ENCODE assay signal across 20 cellular contexts in the genomic region with DNA sequence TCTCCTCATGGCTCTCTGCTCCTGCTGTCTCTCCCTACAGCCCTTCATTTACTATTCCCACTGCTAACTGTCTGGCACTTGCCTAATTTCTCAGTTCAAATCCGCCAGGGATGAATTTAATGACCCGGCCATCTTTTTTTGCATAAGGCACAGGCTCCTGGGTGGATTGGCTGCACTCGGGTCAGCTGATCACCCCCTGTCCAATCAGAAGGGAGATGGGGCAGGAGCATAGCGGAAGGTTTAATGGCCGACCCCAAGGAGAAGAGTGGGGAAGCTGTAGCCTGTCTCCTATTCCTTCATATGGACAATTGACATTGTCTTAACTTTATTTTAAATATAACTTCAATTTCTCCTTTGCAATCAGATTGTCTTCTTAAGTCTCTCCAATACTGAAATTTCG. TPM values are rescaled to one million over a fixed set of nuclear protein-coding genes. Genes with fewer than 3 reads are reported as not detected.
DNase-seq lines count a peak whose midpoint lies in the region; TF ChIP-seq lines count a peak whose summit lies in the region.
"Had no signal": no experiment of that assay in that cellular context is flagged by ENCODE, and none has a peak within 500 bp of the region (broad histone marks: within the 10 kb centered on the region; RNA-seq: fewer than 3 reads in every experiment).

No MANE protein-coding gene starts in this region.

- BruUV-seq in OCI-LY7 (replicated peaks; lab: Mats Ljungman, UMichigan), result no TSS peak
- BruUV-seq in mammary epithelial cell (replicated peaks; lab: Mats Ljungman, UMichigan), result no TSS peak

- no CpG with 5 or more reads among the region's 6 CpGs for WGBS in neuronal stem cell (ENCODE audit: extremely low coverage in 2 of 2, insufficient read length in 2 of 2, insufficient replicate concordance in 1 of 2), 2 donors
- WGBS in mammary epithelial cell (ENCODE audit: low coverage, missing lambda C conversion rate), result 81% methylated on average over 6 of the region's 6 CpGs

- H3K79me1 ChIP-seq in neuronal stem cell (ENCODE audit: low read depth, low read length), result no peaks in the 10 kb centered on the region

- H3K9ac ChIP-seq in BLaER1, result 0 out of 2 replicates have a peak overlapping the region, but pooled peaks have one; percentile 17
- H3K9ac ChIP-seq in neuronal stem cell (ENCODE audit: low read depth, low read length, poor library complexity), result no peak overlapping the region
- no peak overlapping the region for H3K9ac ChIP-seq in mammary epithelial cell (ENCODE audit: insufficient read depth, low read length)

- peak overlapping the region; percentile 73; the same call in 1 of the 2 replicates for H3K27ac ChIP-seq in BLaER1
- no peak overlapping the region for H3K27ac ChIP-seq in OCI-LY7 (ENCODE audit: low read depth, low read length, poor library complexity, severe bottlenecking)
- H3K27ac ChIP-seq in neuronal stem cell (replicated peaks; ENCODE audit: low read length), result no peak overlapping the region
- no peak overlapping the region for H3K27ac ChIP-seq in mammary epithelial cell (ENCODE audit: insufficient read depth, low read depth, low read length)
- no peak overlapping the region for H3K27ac ChIP-seq in effector memory CD4-positive, alpha-beta T cell (ENCODE audit: insufficient read depth, low read length, poor library complexity, severe bottlenecking)
- H3K27ac ChIP-seq in CD4-positive, alpha-beta memory T cell (ENCODE audit: low read depth, low read length), result no peak overlapping the region
- H3K27ac ChIP-seq: A549, RWPE1, SJSA1 had no signal

- no peak overlapping the region for H4K8ac ChIP-seq in neuronal stem cell (ENCODE audit: low read depth, low read length)

- no peaks in the 10 kb centered on the region for H3K9me3 Mint-ChIP-seq in endothelial cell (ENCODE audit: unreplicated experiment)
- H3K9me3 Mint-ChIP-seq in activated CD4-positive, alpha-beta memory T cell treated with anti-CD3 and anti-CD28 coated beads for 36 hours, result no peaks in the 10 kb centered on the region
- peaks cover 0 to 3% (median 0%) of the 10 kb centered on the region in 8 donors for H3K9me3 Mint-ChIP-seq in CD4-positive, alpha-beta memory T cell
- H3K9me3 Mint-ChIP-seq: GM23338, IgD-negative memory B cell had no signal

- H3K9me3 ChIP-seq in BLaER1 (no peaks in the 10 kb centered on the region), OCI-LY7 (ENCODE audit: low read length) (no peaks in the 10 kb centered on the region), neuronal stem cell (replicated peaks in 1 of 2; ENCODE audit: control insufficient read depth in 2 of 2, insufficient read depth in 1 of 2, low read depth in 1 of 2, low read length in 2 of 2) (no peaks in the 10 kb centered on the region), mammary epithelial cell (replicated peaks; ENCODE audit: insufficient read depth, low read length) (no peaks in the 10 kb centered on the region)
- H3K9me3 ChIP-seq in effector memory CD4-positive, alpha-beta T cell (ENCODE audit: control insufficient read depth, low read length), result no peaks in the 10 kb centered on the region
- H3K9me3 ChIP-seq in CD4-positive, alpha-beta memory T cell (ENCODE audit: control insufficient read depth in 1 of 2, low read length in 2 of 2), result no peaks in the 10 kb centered on the region
- H3K9me3 ChIP-seq: A549, Caco-2, SJSA1 had no signal

- H3K4me3 Mint-ChIP-seq in endothelial cell (ENCODE audit: unreplicated experiment), result no peak overlapping the region
- no peak overlapping the region for H3K4me3 Mint-ChIP-seq in activated CD4-positive, alpha-beta memory T cell treated with anti-CD3 and anti-CD28 coated beads for 36 hours
- no peak overlapping the region for H3K4me3 Mint-ChIP-seq in CD4-positive, alpha-beta memory T cell
- H3K4me3 Mint-ChIP-seq: GM23338 had no signal

- intact Hi-C loops in OCI-LY7 (cut with micrococcal nuclease; ENCODE audit: unreplicated experiment), result no loop called here
- intact Hi-C loops in mammary epithelial cell (cut with micrococcal nuclease), result no loop called here
- intact Hi-C loops in activated CD4-positive, alpha-beta memory T cell treated with anti-CD3 and anti-CD28 coated beads for 36 hours (cut with micrococcal nuclease), result no loop called here
- intact Hi-C loops in CD4-positive, alpha-beta memory T cell (cut with micrococcal nuclease), result no loop called here

- no peak overlapping the region for H2BK15ac ChIP-seq in neuronal stem cell (ENCODE audit: low read length)

- peak overlapping the region; percentile 86 for H3K4me2 ChIP-seq in BLaER1
- H3K4me2 ChIP-seq in OCI-LY7 (ENCODE audit: low read length), result peak overlapping the region; percentile 44
- H3K4me2 ChIP-seq in neuronal stem cell (ENCODE audit: insufficient read depth, low read length, poor library complexity, severe bottlenecking), result no peak overlapping the region
- no peak overlapping the region for H3K4me2 ChIP-seq in mammary epithelial cell (ENCODE audit: insufficient read depth, low read depth, low read length)
- H3K4me2 ChIP-seq: A549, GM23338 had no signal

- H3K36me3 ChIP-seq in BLaER1 (no peaks in the 10 kb centered on the region), OCI-LY7 (ENCODE audit: insufficient read depth, low read length) (no peaks in the 10 kb centered on the region), neuronal stem cell (replicated peaks in 1 of 2; ENCODE audit: control insufficient read depth in 2 of 2, insufficient read depth in 2 of 2, low read length in 2 of 2) (no peaks in the 10 kb centered on the region), mammary epithelial cell (ENCODE audit: insufficient read depth, low read length) (no peaks in the 10 kb centered on the region)
- H3K36me3 ChIP-seq in effector memory CD4-positive, alpha-beta T cell (ENCODE audit: control insufficient read depth, insufficient read depth, low read length), result no peaks in the 10 kb centered on the region
- no peaks in the 10 kb centered on the region for H3K36me3 ChIP-seq in CD4-positive, alpha-beta memory T cell (ENCODE audit: insufficient read depth, low read length)
- H3K36me3 ChIP-seq: SJSA1 had no signal

- POLR2A ChIA-PET in OCI-LY7 (lab: Charles Lee), result interaction anchor here (1.8 to 2.0 kb wide), 2 partner anchors 8 to 11 kb away, joined by 5 read pairs; no protein-coding TSS in a partner anchor
- POLR2A ChIA-PET in activated CD4-positive, alpha-beta memory T cell treated with anti-CD3 and anti-CD28 coated beads for 36 hours (lab: Charles Lee), result no interaction called here
- POLR2A ChIA-PET in CD4-positive, alpha-beta memory T cell (lab: Charles Lee; ENCODE audit: partially characterized antibody), result no interaction called here

- peak overlapping the region; percentile 93 for H3K27ac Mint-ChIP-seq in endothelial cell (ENCODE audit: unreplicated experiment)
- no peak overlapping the region for H3K27ac Mint-ChIP-seq in activated CD4-positive, alpha-beta memory T cell treated with anti-CD3 and anti-CD28 coated beads for 36 hours
- H3K27ac Mint-ChIP-seq in CD4-positive, alpha-beta memory T cell, result no peak overlapping the region
- H3K27ac Mint-ChIP-seq: GM23338 had no signal

- no peak overlapping the region for H2BK12ac ChIP-seq in neuronal stem cell (ENCODE audit: low read length)

- dilution Hi-C loops in mammary epithelial cell (cut with HindIII; ENCODE audit: low sequenced_read_pairs), result no loop called here

- H3K23ac ChIP-seq in neuronal stem cell (ENCODE audit: low read depth, low read length, poor library complexity), result no peak overlapping the region

- H3K18ac ChIP-seq in neuronal stem cell (ENCODE audit: low read length), result no peak overlapping the region

- H3K27me3 ChIP-seq in BLaER1 (no peaks in the 10 kb centered on the region), neuronal stem cell (ENCODE audit: control insufficient read depth in 3 of 3, insufficient read depth in 3 of 3, low read depth in 1 of 3, low read length in 3 of 3) (peaks cover 0 to 3% (median 0%) of the 10 kb centered on the region in 3 experiments), mammary epithelial cell (ENCODE audit: insufficient read depth, low read length) (peaks cover 2% of the 10 kb centered on the region)
- H3K27me3 ChIP-seq in effector memory CD4-positive, alpha-beta T cell (replicated peaks; ENCODE audit: control insufficient read depth, insufficient read depth, low read length, poor library complexity, severe bottlenecking), result peaks cover 4% of the 10 kb centered on the region
- no peaks in the 10 kb centered on the region for H3K27me3 ChIP-seq in CD4-positive, alpha-beta memory T cell (ENCODE audit: insufficient read depth, low read length)
- H3K27me3 ChIP-seq: SJSA1 had no signal

- H2AFZ ChIP-seq in OCI-LY7 (ENCODE audit: low read length) (peak overlapping the region; percentile 75; the same call in 1 of the 2 replicates), neuronal stem cell (ENCODE audit: low read length) (peak overlapping the region; percentile 13), mammary epithelial cell (ENCODE audit: low read depth, low read length) (no peak overlapping the region)

- H4K20me1 ChIP-seq in BLaER1 (no peaks in the 10 kb centered on the region), OCI-LY7 (ENCODE audit: insufficient read depth, low read length) (no peaks in the 10 kb centered on the region), mammary epithelial cell (ENCODE audit: insufficient read depth, low read length) (no peaks in the 10 kb centered on the region)

- no peak overlapping the region for H2BK5ac ChIP-seq in neuronal stem cell (ENCODE audit: low read length)

- H4K91ac ChIP-seq in neuronal stem cell (ENCODE audit: low read depth, low read length, poor library complexity), result no peak overlapping the region

- no peak overlapping the region for H2AK5ac ChIP-seq in neuronal stem cell (ENCODE audit: low read depth, low read length)

- 0 out of 2 replicates have a peak overlapping the region, but pooled peaks have one; percentile 19 for H3K4me3 ChIP-seq in BLaER1
- no peak overlapping the region for H3K4me3 ChIP-seq in OCI-LY7 (ENCODE audit: low read depth, low read length, poor library complexity, severe bottlenecking)
- no peak overlapping the region for H3K4me3 ChIP-seq in neuronal stem cell (ENCODE audit: low read length in 2 of 2)
- H3K4me3 ChIP-seq in mammary epithelial cell (replicated peaks in 1 of 3; ENCODE audit: insufficient read depth in 1 of 3, low read depth in 2 of 3, low read length in 3 of 3), result no peak overlapping the region
- no peak overlapping the region for H3K4me3 ChIP-seq in effector memory CD4-positive, alpha-beta T cell (ENCODE audit: insufficient read depth, low read depth, low read length, poor library complexity, severe bottlenecking)
- no peak overlapping the region for H3K4me3 ChIP-seq in CD4-positive, alpha-beta memory T cell (ENCODE audit: low read length in 2 of 2)
- H3K4me3 ChIP-seq: A549, GM23338, SJSA1 had no signal

- CTCF ChIA-PET in OCI-LY7 (lab: Charles Lee; ENCODE audit: unreplicated experiment) (no interaction called here), mammary epithelial cell (lab: Charles Lee; ENCODE audit: low non-redundant PET) (interaction anchor here (0.6 kb wide), 1 partner anchor 25 kb away, joined by 5 read pairs; no protein-coding TSS in a partner anchor)
- CTCF ChIA-PET in activated CD4-positive, alpha-beta memory T cell treated with anti-CD3 and anti-CD28 coated beads for 36 hours (lab: Charles Lee), result interaction anchor here (0.9 kb wide), 1 partner anchor 19 kb away, joined by 3 read pairs; no protein-coding TSS in a partner anchor
- CTCF ChIA-PET in CD4-positive, alpha-beta memory T cell (lab: Charles Lee; ENCODE audit: partially characterized antibody), result no interaction called here

- no peak overlapping the region for H2BK120ac ChIP-seq in neuronal stem cell (ENCODE audit: low read depth, low read length)

- peaks cover 44% of the 10 kb centered on the region for H3K4me1 ChIP-seq in BLaER1
- H3K4me1 ChIP-seq in OCI-LY7 (ENCODE audit: insufficient read depth, low read length, poor library complexity, severe bottlenecking), result peaks cover 29% of the 10 kb centered on the region
- peaks cover 13% of the 10 kb centered on the region in 2 donors for H3K4me1 ChIP-seq in neuronal stem cell (ENCODE audit: control insufficient read depth in 2 of 2, insufficient read depth in 1 of 2, low read depth in 1 of 2, low read length in 2 of 2)
- H3K4me1 ChIP-seq in mammary epithelial cell (ENCODE audit: insufficient read depth, low read length), result no peaks in the 10 kb centered on the region
- no peaks in the 10 kb centered on the region for H3K4me1 ChIP-seq in effector memory CD4-positive, alpha-beta T cell (ENCODE audit: control insufficient read depth, insufficient read depth, low read length, poor library complexity, severe bottlenecking)
- H3K4me1 ChIP-seq in CD4-positive, alpha-beta memory T cell (ENCODE audit: insufficient read depth, low read length), result no peaks in the 10 kb centered on the region
- H3K4me1 ChIP-seq: A549, SJSA1 had no signal

- DNase-seq in OCI-LY7 (ENCODE audit: low spot score), result no peak
- no peak for DNase-seq in endothelial cell (ENCODE audit: low spot score)
- DNase-seq in neuronal stem cell (ENCODE audit: low spot score), result no peak
- no peak for DNase-seq in mammary epithelial cell
- DNase-seq in activated CD4-positive, alpha-beta memory T cell treated with anti-CD3 and anti-CD28 coated beads for 36 hours, result no peak
- DNase-seq in effector memory CD4-positive, alpha-beta T cell, result no peak
- DNase-seq in CD4-positive, alpha-beta memory T cell, result no peak
- DNase-seq: Caco-2; NCI-H1417 treated with DMSO at 0.1 percent for 48 hours; NCI-H1930; NCI-H2171; NCI-H446; NK-92 treated with Interleukin-12 subunit alpha and Interleukin-12 subunit beta, amount 100 ng/mL, for 24 hours; PC-3 had no signal

- peaks cover 16% of the 10 kb centered on the region for H3K4me1 Mint-ChIP-seq in endothelial cell (ENCODE audit: unreplicated experiment)
- H3K4me1 Mint-ChIP-seq in activated CD4-positive, alpha-beta memory T cell treated with anti-CD3 and anti-CD28 coated beads for 36 hours (ENCODE audit: low read depth), result no peaks in the 10 kb centered on the region
- H3K4me1 Mint-ChIP-seq in CD4-positive, alpha-beta memory T cell, result no peaks in the 10 kb centered on the region

- no peaks in the 10 kb centered on the region for H3K36me3 Mint-ChIP-seq in endothelial cell (ENCODE audit: low read depth, unreplicated experiment)
- no peaks in the 10 kb centered on the region for H3K36me3 Mint-ChIP-seq in activated CD4-positive, alpha-beta memory T cell treated with anti-CD3 and anti-CD28 coated beads for 36 hours
- H3K36me3 Mint-ChIP-seq in CD4-positive, alpha-beta memory T cell, result no peaks in the 10 kb centered on the region
- H3K36me3 Mint-ChIP-seq: IgD-negative memory B cell had no signal

- H3K14ac ChIP-seq in neuronal stem cell (ENCODE audit: low read length), result no peak overlapping the region

- TF ChIP-seq CTCF in OCI-LY7 (conservative IDR thresholded peaks at IDR 0.05; ENCODE audit: low read length) (no peak), endothelial cell (IDR thresholded peaks at IDR 0.05; ENCODE audit: unreplicated experiment) (no peak), mammary epithelial cell (conservative IDR thresholded peaks at IDR 0.05 in 1 of 2, IDR thresholded peaks at IDR 0.05 in 1 of 2; ENCODE audit: extremely low read depth in 1 of 2, insufficient read depth in 1 of 2, low read depth in 1 of 2, low read length in 2 of 2) (no peak)

- H3K9me2 ChIP-seq in OCI-LY7 (ENCODE audit: insufficient read depth, low read length), result no peaks in the 10 kb centered on the region

- H3K79me2 ChIP-seq in OCI-LY7 (ENCODE audit: insufficient read depth, low read depth, low read length) (no peaks in the 10 kb centered on the region), mammary epithelial cell (ENCODE audit: insufficient read depth, low read length) (no peaks in the 10 kb centered on the region)

- no peak overlapping the region for H3K4ac ChIP-seq in neuronal stem cell (ENCODE audit: low read length)

- H3K27me3 Mint-ChIP-seq in endothelial cell (ENCODE audit: unreplicated experiment), result peaks cover 10% of the 10 kb centered on the region
- H3K27me3 Mint-ChIP-seq in activated CD4-positive, alpha-beta memory T cell treated with anti-CD3 and anti-CD28 coated beads for 36 hours, result peaks cover 7% of the 10 kb centered on the region
- peaks cover 9 to 11% of the 10 kb centered on the region in 2 donors for H3K27me3 Mint-ChIP-seq in CD4-positive, alpha-beta memory T cell
- H3K27me3 Mint-ChIP-seq: IgD-negative memory B cell had no signal

- in situ Hi-C loops in mammary epithelial cell (cut with MboI; ENCODE audit: low sequenced_read_pairs in 2 of 2), result no loop called here

RNA-seq across cellular contexts. Expression of gene SMIM20, which starts 55.4 kb away (rescaled TPM):
- total RNA-seq in OCI-LY7 (2014; rRNA removed; shearing (Covaris generic)), result 33.4 and 44.0 TPM in 2 replicates
- total RNA-seq in OCI-LY7 (2022) (51.2 and 53.8 TPM in 2 replicates), endothelial cell (ENCODE audit: unreplicated experiment) (22.5 TPM), mammary epithelial cell (10 to 100 TPM; 17.3 to 19.7 TPM)
- 56.0 TPM for polyA plus RNA-seq in neuronal stem cell (2013, experiment 1 of 2)
- 57.7 TPM for polyA plus RNA-seq in neuronal stem cell (2013, experiment 2 of 2)
- polyA plus RNA-seq in mammary epithelial cell, result 12.8 TPM
- polyA minus RNA-seq in mammary epithelial cell, result not detected
- total RNA-seq in activated CD4-positive, alpha-beta memory T cell treated with anti-CD3 and anti-CD28 coated beads for 36 hours, result 10 to 100 TPM; 26.0 to 28.0 TPM
- 10 to 100 TPM; 16.9 to 19.2 TPM for total RNA-seq in CD4-positive, alpha-beta memory T cell
- 10 to 100 TPM; 46.8 to 78.9 TPM for polyA plus RNA-seq in CD4-positive, alpha-beta memory T cell

Comparison
In these comparisons a context has a peak if more than half of its experiments do, and no peak if none do; other contexts are left out.
1. H3K4me2 ChIP-seq: peak in BLaER1 (single experiment) and OCI-LY7 (single experiment); none in neuronal stem cell (single experiment) and mammary epithelial cell (single experiment).
2. CTCF ChIA-PET loops: an anchor here in mammary epithelial cell (0.6 kb wide) and activated CD4-positive, alpha-beta memory T cell treated with anti-CD3 and anti-CD28 coated beads for 36 hours (0.9 kb wide); none called in OCI-LY7 and CD4-positive, alpha-beta memory T cell.